8 cellular contexts compared by ENCODE assay signal in the genomic region with DNA sequence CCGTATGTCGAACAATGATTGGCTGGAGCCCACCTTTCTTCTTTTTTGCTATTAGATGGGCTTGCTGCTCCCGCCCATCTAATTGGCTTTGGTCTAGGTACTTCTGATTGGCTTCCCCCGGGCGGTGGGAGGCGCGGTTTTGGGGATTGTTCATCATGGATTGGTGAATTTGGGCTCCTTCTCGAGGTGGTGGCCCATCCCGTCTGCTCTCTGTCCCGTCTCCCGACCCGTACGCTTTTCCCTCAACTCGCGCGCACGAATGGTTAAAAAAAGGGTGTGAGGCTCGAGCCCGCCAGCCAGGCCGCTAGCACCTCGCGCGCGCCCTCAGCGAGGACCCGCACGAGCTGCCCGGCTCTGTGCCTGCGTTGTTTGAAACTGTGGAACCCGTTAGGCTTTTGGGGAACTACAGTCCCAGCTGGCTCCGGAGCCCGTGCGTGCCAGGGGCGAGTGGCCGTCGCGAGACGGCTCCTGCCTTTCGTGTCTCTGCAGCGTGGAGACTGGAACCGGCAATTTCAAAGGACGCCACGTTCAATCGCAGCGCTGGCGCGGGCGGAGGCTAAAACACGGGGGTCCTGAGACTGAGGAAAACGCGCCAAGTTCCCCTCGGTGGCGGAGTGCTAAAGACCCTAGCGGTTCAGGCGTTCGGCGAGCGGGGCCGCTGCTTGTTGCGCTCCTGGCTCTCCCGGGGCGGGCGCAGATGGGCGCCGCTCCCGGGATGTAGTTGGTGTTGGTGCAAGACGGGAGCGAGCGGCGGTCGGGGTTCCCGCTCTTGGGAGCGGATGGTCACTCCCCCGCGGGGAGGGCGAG. TPM values are rescaled to one million over a fixed set of nuclear protein-coding genes. Genes with fewer than 3 reads are reported as not detected.
A peak's percentile ranks its signal among the peaks of the same experiment; 100 is the strongest.
DNase-seq lines count a peak whose midpoint lies in the region; ATAC-seq and TF ChIP-seq lines count a peak whose summit lies in the region.

A gene with protein sequence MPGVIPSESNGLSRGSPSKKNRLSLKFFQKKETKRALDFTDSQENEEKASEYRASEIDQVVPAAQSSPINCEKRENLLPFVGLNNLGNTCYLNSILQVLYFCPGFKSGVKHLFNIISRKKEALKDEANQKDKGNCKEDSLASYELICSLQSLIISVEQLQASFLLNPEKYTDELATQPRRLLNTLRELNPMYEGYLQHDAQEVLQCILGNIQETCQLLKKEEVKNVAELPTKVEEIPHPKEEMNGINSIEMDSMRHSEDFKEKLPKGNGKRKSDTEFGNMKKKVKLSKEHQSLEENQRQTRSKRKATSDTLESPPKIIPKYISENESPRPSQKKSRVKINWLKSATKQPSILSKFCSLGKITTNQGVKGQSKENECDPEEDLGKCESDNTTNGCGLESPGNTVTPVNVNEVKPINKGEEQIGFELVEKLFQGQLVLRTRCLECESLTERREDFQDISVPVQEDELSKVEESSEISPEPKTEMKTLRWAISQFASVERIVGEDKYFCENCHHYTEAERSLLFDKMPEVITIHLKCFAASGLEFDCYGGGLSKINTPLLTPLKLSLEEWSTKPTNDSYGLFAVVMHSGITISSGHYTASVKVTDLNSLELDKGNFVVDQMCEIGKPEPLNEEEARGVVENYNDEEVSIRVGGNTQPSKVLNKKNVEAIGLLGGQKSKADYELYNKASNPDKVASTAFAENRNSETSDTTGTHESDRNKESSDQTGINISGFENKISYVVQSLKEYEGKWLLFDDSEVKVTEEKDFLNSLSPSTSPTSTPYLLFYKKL (plus strand): TSS at position 584 of the 807 bp plus-strand sequence. CDS start 2,819 bp downstream, outside the sequence.

- ATAC-seq in GM19328 (IDR thresholded peaks at IDR 0.05; ENCODE audit: unreplicated experiment), result peak; percentile 84
- peak; percentile 78 for ATAC-seq in HG03520 (IDR thresholded peaks at IDR 0.05; ENCODE audit: unreplicated experiment)

- H3K27me3 Mint-ChIP-seq in activated CD4-positive, alpha-beta T cell treated with anti-CD3 and anti-CD28 coated beads, Interleukin-2, amount 10 ng/mL, durations not matched to agents 7 days and 5 days, result peaks cover 3% of the 10 kb centered on the region

- DNase-seq in BJ (ENCODE audit: low read depth) (peak; percentile 99), NCI-H69 (lab: John Stamatoyannopoulos, UW) (peak; percentile 98), cortex of kidney (lab: John Stamatoyannopoulos, UW) (peak; percentile 83), left kidney (ENCODE audit: low read depth, low spot score) (peak; percentile 100)
- DNase-seq in activated CD4-positive, alpha-beta T cell treated with anti-CD3 and anti-CD28 coated beads, Interleukin-2, amount 10 ng/mL, durations not matched to agents 7 days and 5 days, result peak; percentile 99
- DNase-seq in stimulated activated CD4-positive, alpha-beta T cell treated with anti-CD3 and anti-CD28 coated beads, Interleukin-2, amount 100 ng/mL, for 24 hours, result peak; percentile 96 to 98

- peaks cover 2% of the 10 kb centered on the region for H3K9me3 Mint-ChIP-seq in activated CD4-positive, alpha-beta T cell treated with anti-CD3 and anti-CD28 coated beads, Interleukin-2, amount 10 ng/mL, durations not matched to agents 7 days and 5 days

- CTCF ChIA-PET in BJ (lab: Yijun Ruan, JAX), result interaction anchor here (0.9 to 1.6 kb wide), 3 partner anchors 29 to 310 kb away, joined by 3 to 8 read pairs (median 6); no protein-coding TSS in a partner anchor
- CTCF ChIA-PET in activated CD4-positive, alpha-beta T cell treated with anti-CD3 and anti-CD28 coated beads, Interleukin-2, amount 10 ng/mL, durations not matched to agents 7 days and 5 days (lab: Charles Lee), result interaction anchor here (1.7 kb wide), 1 partner anchor 18 kb away, joined by 4 read pairs; no protein-coding TSS in a partner anchor

- POLR2A ChIA-PET in BJ (lab: Charles Lee), result interaction anchor here (0.6 to 0.9 kb wide), 2 partner anchors 111 to 299 kb away, joined by 3 read pairs; no protein-coding TSS in a partner anchor
- POLR2A ChIA-PET in activated CD4-positive, alpha-beta T cell treated with anti-CD3 and anti-CD28 coated beads, Interleukin-2, amount 10 ng/mL, durations not matched to agents 7 days and 5 days (lab: Charles Lee), result no interaction called here

- H3K4me3 Mint-ChIP-seq in activated CD4-positive, alpha-beta T cell treated with anti-CD3 and anti-CD28 coated beads, Interleukin-2, amount 10 ng/mL, durations not matched to agents 7 days and 5 days, result peak within 1 kb of the TSS; percentile 91

- H3K4me3 ChIP-seq in BJ (ENCODE audit: low read depth, low read length), result peak within 1 kb of the TSS; percentile 95

- H3K4me1 Mint-ChIP-seq in activated CD4-positive, alpha-beta T cell treated with anti-CD3 and anti-CD28 coated beads, Interleukin-2, amount 10 ng/mL, durations not matched to agents 7 days and 5 days, result peaks cover 37% of the 10 kb centered on the region

- TF ChIP-seq CTCF in BJ (IDR thresholded peaks at IDR 0.05; ENCODE audit: insufficient read depth, low read depth, low read length), result no peak

- H3K36me3 ChIP-seq in BJ (ENCODE audit: control insufficient read depth, insufficient read depth, low read length), result no peaks in the 10 kb centered on the region

- H3K27me3 ChIP-seq in BJ (ENCODE audit: control insufficient read depth, insufficient read depth, low read length), result no peaks in the 10 kb centered on the region

- H3K36me3 Mint-ChIP-seq in activated CD4-positive, alpha-beta T cell treated with anti-CD3 and anti-CD28 coated beads, Interleukin-2, amount 10 ng/mL, durations not matched to agents 7 days and 5 days (ENCODE audit: low read depth), result peaks cover 38% of the 10 kb centered on the region

- peak within 1 kb of the TSS; percentile 99 for H3K27ac Mint-ChIP-seq in activated CD4-positive, alpha-beta T cell treated with anti-CD3 and anti-CD28 coated beads, Interleukin-2, amount 10 ng/mL, durations not matched to agents 7 days and 5 days

RNA-seq across cellular contexts. Expression of the gene that starts here (rescaled TPM):
- polyA plus RNA-seq in BJ (2011; rRNA removed), result 4.3 and 9.6 TPM in 2 replicates
- 2.4 and 5.1 TPM in 2 replicates for polyA minus RNA-seq in BJ (2011; rRNA and poly(A)+ RNA removed)
- 10 to 100 TPM; 85.0 to 89.3 TPM for total RNA-seq in activated CD4-positive, alpha-beta T cell treated with anti-CD3 and anti-CD28 coated beads, Interleukin-2, amount 10 ng/mL, durations not matched to agents 7 days and 5 days

Comparison
In these comparisons a context has a peak if more than half of its experiments do, and no peak if none do; other contexts are left out.
1. Peak in every context shown above with its lines: DNase-seq, ATAC-seq and H3K4me3 ChIP-seq.